ENCODE assay signal across 28 cellular contexts in the genomic region with DNA sequence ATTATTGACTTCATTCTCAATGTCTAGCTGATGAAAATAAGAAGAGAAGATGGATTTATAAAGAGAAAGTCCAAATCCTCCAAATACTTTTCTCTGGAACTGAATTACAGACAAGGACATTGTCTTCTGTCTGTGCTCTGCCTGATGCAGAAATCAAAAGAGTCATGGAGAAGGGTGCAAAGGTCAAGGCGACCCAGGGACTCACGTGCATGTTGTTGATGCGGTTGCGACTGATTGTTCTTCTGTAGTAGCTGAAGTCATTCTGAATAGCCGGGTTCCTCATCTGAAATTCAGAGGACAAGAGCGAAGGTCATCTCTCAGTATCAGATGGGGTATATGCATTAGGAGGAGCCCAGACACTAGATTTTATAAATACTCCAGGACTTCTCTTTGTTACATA.
"Had no signal": no experiment of that assay in that cellular context is flagged by ENCODE, and none has a peak within 500 bp of the region (broad histone marks: within the 10 kb centered on the region; RNA-seq: fewer than 3 reads in every experiment).

No MANE protein-coding gene starts in this region.

- H3K27ac ChIP-seq: colonic mucosa, coronary artery, dorsolateral prefrontal cortex, epithelial cell of prostate, esophagus muscularis mucosa, esophagus squamous epithelium, foreskin keratinocyte, gastrocnemius medialis, gastroesophageal sphincter, heart left ventricle, heart right ventricle had no signal

- H3K27ac Mint-ChIP-seq: dendritic cell treated with granulocyte-macrophage colony-stimulating factor and Interleukin-4, amounts not matched to agents 40 ng/mL and 50 ng/mL, for 4 days; effector memory CD8-positive, alpha-beta T cell; endodermal cell had no signal

- ATAC-seq: effector memory CD8-positive, alpha-beta T cell; esophagus mucosa; foreskin keratinocyte; gastrocnemius medialis; gastroesophageal sphincter; heart left ventricle; heart right ventricle had no signal

- H3K36me3 ChIP-seq: colonic mucosa had no signal

- H3K4me3 Mint-ChIP-seq: dendritic cell treated with granulocyte-macrophage colony-stimulating factor and Interleukin-4, amounts not matched to agents 40 ng/mL and 50 ng/mL, for 4 days; effector memory CD8-positive, alpha-beta T cell; endodermal cell had no signal

- H3K9me3 Mint-ChIP-seq: dendritic cell treated with granulocyte-macrophage colony-stimulating factor and Interleukin-4, amounts not matched to agents 40 ng/mL and 50 ng/mL, for 4 days; endodermal cell had no signal

- H3K27me3 Mint-ChIP-seq: dendritic cell treated with granulocyte-macrophage colony-stimulating factor and Interleukin-4, amounts not matched to agents 40 ng/mL and 50 ng/mL, for 4 days; effector memory CD8-positive, alpha-beta T cell had no signal

- FAIRE-seq: colon, endometrium, endothelial cell of umbilical vein, frontal cortex had no signal

- H3K27me3 ChIP-seq: colonic mucosa, dorsolateral prefrontal cortex, esophagus muscularis mucosa, esophagus squamous epithelium, foreskin keratinocyte, gastrocnemius medialis, gastroesophageal sphincter, heart left ventricle, heart right ventricle had no signal

- H3K4me1 ChIP-seq: colonic mucosa, esophagus muscularis mucosa, esophagus squamous epithelium, foreskin keratinocyte, gastrocnemius medialis, gastroesophageal sphincter, heart left ventricle, heart right ventricle had no signal

- H3K9me3 ChIP-seq: colonic mucosa, esophagus muscularis mucosa, esophagus squamous epithelium, gastrocnemius medialis, gastroesophageal sphincter, heart left ventricle, heart right ventricle had no signal

- DNase-seq: colonic mucosa; cortex of kidney; dermis blood vessel endothelial cell; dorsolateral prefrontal cortex; effector CD4-positive, alpha-beta T cell; effector CD8-positive, alpha-beta T cell; effector memory CD4-positive, alpha-beta T cell; effector memory CD8-positive, alpha-beta T cell; endodermal cell; esophagus squamous epithelium; foreskin fibroblast; foreskin keratinocyte; foreskin melanocyte; gastrocnemius medialis; glutamatergic neuron; head of caudate nucleus; heart left ventricle; heart right ventricle had no signal

- H3K4me3 ChIP-seq: colonic mucosa, coronary artery, dorsolateral prefrontal cortex, esophagus muscularis mucosa, esophagus squamous epithelium, gastrocnemius medialis, gastroesophageal sphincter, heart left ventricle, heart right ventricle had no signal
